In genomic region chr2:231409773-231410172, GRCh38 we compare ENCODE assay signal across 20 cellular contexts. TPM values are rescaled to one million over a fixed set of nuclear protein-coding genes. Genes with fewer than 3 reads are reported as not detected.
DNase-seq lines count a peak whose midpoint lies in the region; ATAC-seq and TF ChIP-seq lines count a peak whose summit lies in the region.
"Had no signal": no experiment of that assay in that cellular context is flagged by ENCODE, and none has a peak within 500 bp of the region (broad histone marks: within the 10 kb centered on the region; RNA-seq: fewer than 3 reads in every experiment).

No MANE protein-coding gene starts in this region.

- ATAC-seq in WTC11 (no peak), esophagus mucosa (no peak)
- ATAC-seq: GM12878 had no signal

- H2BK12ac ChIP-seq in trophoblast cell (ENCODE audit: low read length) = no peak overlapping the region

- CTCF ChIA-PET in WTC11 (lab: Charles Lee) = interaction anchor here (1.0 to 5.8 kb wide), 7 partner anchors 9 to 182 kb away, joined by 3 to 58 read pairs (median 9); no protein-coding TSS in a partner anchor
- CTCF ChIA-PET in HEK293T (lab: Yijun Ruan, JAX) = interaction anchor here (0.5 to 1.5 kb wide), 2 partner anchors 11 to 42 kb away, joined by 3 to 4 read pairs; no protein-coding TSS in a partner anchor

- H3K36me3 ChIP-seq in HUES48 (ENCODE audit: control insufficient read depth, insufficient read depth, low read length) (no peaks in the 10 kb centered on the region), hepatocyte (replicated peaks; ENCODE audit: insufficient read depth, low read depth) (no peaks in the 10 kb centered on the region), muscle layer of duodenum (ENCODE audit: control insufficient read depth in 1 of 2, insufficient read depth in 2 of 2, low read length in 2 of 2) (no peaks in the 10 kb centered on the region), trophoblast cell (ENCODE audit: control insufficient read depth in 1 of 2, insufficient read depth in 2 of 2, low read length in 2 of 2) (no peaks in the 10 kb centered on the region), tibial artery (no peaks in the 10 kb centered on the region)
- H3K36me3 ChIP-seq: HAP-1 had no signal

- H3K4me3 ChIP-seq in HUES48 (ENCODE audit: low read depth, low read length) = no peak overlapping the region
- H3K4me3 ChIP-seq in hepatocyte = no peak overlapping the region
- H3K4me3 ChIP-seq in muscle layer of duodenum (ENCODE audit: low read depth in 1 of 2, low read length in 2 of 2) = no peak overlapping the region
- H3K4me3 ChIP-seq in trophoblast cell (ENCODE audit: low read depth, low read length) = no peak overlapping the region
- no peak overlapping the region for H3K4me3 ChIP-seq in tibial artery
- H3K4me3 ChIP-seq: GM12878, HAP-1 had no signal

- H3K4me2 ChIP-seq in hepatocyte (no peak overlapping the region), trophoblast cell (ENCODE audit: low read length) (no peak overlapping the region)

- TF ChIP-seq CTCF in WTC11 (IDR thresholded peaks at IDR 0.05) (no peak), hepatocyte (IDR thresholded peaks at IDR 0.05; ENCODE audit: poor library complexity) (no peak), tibial artery (IDR thresholded peaks at IDR 0.05) (no peak)

- H3K36me3 Mint-ChIP-seq in WTC11 = peaks cover 20% of the 10 kb centered on the region

- no peaks in the 10 kb centered on the region for H4K20me1 ChIP-seq in hepatocyte (ENCODE audit: insufficient read depth, poor library complexity, severe bottlenecking)

- no peak overlapping the region for H4K91ac ChIP-seq in trophoblast cell (ENCODE audit: low read depth, low read length)

- H3K4me3 Mint-ChIP-seq in WTC11 = no peak overlapping the region

- H3K27me3 ChIP-seq in HUES48 (ENCODE audit: control insufficient read depth, insufficient read depth, low read length) (no peaks in the 10 kb centered on the region), hepatocyte (no peaks in the 10 kb centered on the region), muscle layer of duodenum (ENCODE audit: low read depth, low read length) (no peaks in the 10 kb centered on the region), trophoblast cell (ENCODE audit: insufficient read depth, low read length) (no peaks in the 10 kb centered on the region), tibial artery (no peaks in the 10 kb centered on the region)

- peaks cover 8% of the 10 kb centered on the region for H3K9me3 ChIP-seq in HUES48 (ENCODE audit: control insufficient read depth, insufficient read depth, low read length)
- H3K9me3 ChIP-seq in hepatocyte (ENCODE audit: low read depth) = no peaks in the 10 kb centered on the region
- peaks cover 0 to 7% of the 10 kb centered on the region in 2 donors for H3K9me3 ChIP-seq in muscle layer of duodenum (ENCODE audit: control insufficient read depth in 1 of 2, low read length in 2 of 2)
- peaks cover 3% of the 10 kb centered on the region for H3K9me3 ChIP-seq in trophoblast cell (ENCODE audit: insufficient read depth, low read depth, low read length)
- no peaks in the 10 kb centered on the region for H3K9me3 ChIP-seq in tibial artery

- intact Hi-C loops in tibial artery (cut with DNase I; ENCODE audit: low total_unique reads) = loop anchor here (5.0 to 10.0 kb wide), 3 partner anchors 115 to 305 kb away; no protein-coding TSS in a partner anchor

- peaks cover 5% of the 10 kb centered on the region for H3K79me1 ChIP-seq in trophoblast cell (ENCODE audit: low read length)

- no peak overlapping the region for H3K18ac ChIP-seq in trophoblast cell (ENCODE audit: low read length)

- H2AFZ ChIP-seq in hepatocyte (no peak overlapping the region), trophoblast cell (ENCODE audit: insufficient read depth, low read length, poor library complexity) (no peak overlapping the region)

- no peaks in the 10 kb centered on the region for H3K9me2 ChIP-seq in hepatocyte (replicated peaks; ENCODE audit: insufficient read depth)

- no peak overlapping the region for H3K14ac ChIP-seq in trophoblast cell (ENCODE audit: low read length)

- peaks cover 17% of the 10 kb centered on the region for H3K9me3 Mint-ChIP-seq in WTC11

- peaks cover 79% of the 10 kb centered on the region for H3K4me1 Mint-ChIP-seq in WTC11

- no peak overlapping the region for H3K4ac ChIP-seq in trophoblast cell (ENCODE audit: low read depth, low read length)

- peak overlapping the region; percentile 99 for H3K27ac Mint-ChIP-seq in WTC11

- no peak overlapping the region for H2BK120ac ChIP-seq in trophoblast cell (ENCODE audit: insufficient read depth, low read length, poor library complexity)

- POLR2A ChIA-PET in WTC11 (lab: Charles Lee) (interaction anchor here (1.4 to 3.4 kb wide), 2 partner anchors 43 to 55 kb away, joined by 4 to 15 read pairs; partner anchors contain the start of gene NCL), HEK293T (lab: Yijun Ruan, JAX) (no interaction called here)

- WGBS in hepatocyte (ENCODE audit: low lambda C conversion rate, missing lambda C conversion rate) = 78% methylated on average over 5 of the region's 5 CpGs
- WGBS in trophoblast cell (ENCODE audit: extremely low coverage, insufficient coverage, insufficient read length) = no CpG with 5 or more reads among the region's 5 CpGs

- H3K4me1 ChIP-seq in HUES48 (ENCODE audit: control insufficient read depth, insufficient read depth, low read length) = peaks cover 46% of the 10 kb centered on the region
- peaks cover 12% of the 10 kb centered on the region for H3K4me1 ChIP-seq in hepatocyte (ENCODE audit: insufficient read depth)
- peaks cover 0 to 4% of the 10 kb centered on the region in 2 donors for H3K4me1 ChIP-seq in muscle layer of duodenum (ENCODE audit: control insufficient read depth in 1 of 2, insufficient read depth in 2 of 2, low read length in 2 of 2)
- H3K4me1 ChIP-seq in trophoblast cell (ENCODE audit: control insufficient read depth in 1 of 2, insufficient read depth in 2 of 2, low read length in 2 of 2) = peaks cover 4 to 13% of the 10 kb centered on the region in 2 experiments
- H3K4me1 ChIP-seq in tibial artery = peaks cover 0 to 20% (median 14%) of the 10 kb centered on the region in 4 donors

- H3K79me2 ChIP-seq in hepatocyte (no peaks in the 10 kb centered on the region), trophoblast cell (ENCODE audit: control insufficient read depth, insufficient read depth, low read length, poor library complexity) (no peaks in the 10 kb centered on the region)

- H3K27me3 Mint-ChIP-seq in WTC11 (ENCODE audit: low read depth) = no peaks in the 10 kb centered on the region

- no peak overlapping the region for H2BK5ac ChIP-seq in trophoblast cell (ENCODE audit: low read depth, low read length, poor library complexity)

- no peak overlapping the region for H3K23ac ChIP-seq in trophoblast cell (ENCODE audit: low read length)

- H3K9ac ChIP-seq in HUES48 (ENCODE audit: low read depth, low read length) = peak overlapping the region; percentile 75; the same call in 1 of the 2 replicates
- H3K9ac ChIP-seq in trophoblast cell (ENCODE audit: low read length) = no peak overlapping the region

- DNase-seq in WTC11 (ENCODE audit: low spot score) = no peak
- no peak for DNase-seq in hepatocyte (ENCODE audit: low spot score)
- DNase-seq in trophoblast cell = no peak
- no peak for DNase-seq in tibial artery
- no peak for DNase-seq in HEK293T (ENCODE audit: extremely low spot score)
- DNase-seq: DND-41; NCI-H1417 treated with DMSO at 0.1 percent for 48 hours; NCI-H1930; NCI-H2171; NCI-H446 treated with DMSO at 0.1 percent for 48 hours; NK-92 treated with Interleukin-12 subunit alpha and Interleukin-12 subunit beta, amount 100 ng/mL, for 24 hours; RPMI8226; SIG-M5 had no signal

- no peak overlapping the region for H4K8ac ChIP-seq in trophoblast cell (ENCODE audit: low read depth, low read length)

- H4K12ac ChIP-seq in trophoblast cell (ENCODE audit: low read depth, low read length) = no peak overlapping the region

- H2AK5ac ChIP-seq in trophoblast cell (ENCODE audit: low read length) = no peak overlapping the region

- H3K27ac ChIP-seq in HUES48 (ENCODE audit: low read depth, low read length) (peak overlapping the region; percentile 95), hepatocyte (peak overlapping the region; percentile 37), muscle layer of duodenum (ENCODE audit: low read length) (peak overlapping the region; percentile 33), trophoblast cell (ENCODE audit: low read depth, low read length) (no peak overlapping the region), tibial artery (no peak overlapping the region)
- H3K27ac ChIP-seq: C4-2B had no signal

TF ChIP-seq in WTC11, 78 proteins besides CTCF, POLR2A, EP300 and RAD21 (continues in another document):
- TF ChIP-seq TEAD1 (CRISPR knock-in tag; IDR thresholded peaks at IDR 0.05) (no peak), ELF4 (CRISPR knock-in tag; IDR thresholded peaks at IDR 0.05; ENCODE audit: low read depth) (no peak), RORB (CRISPR knock-in tag; IDR thresholded peaks at IDR 0.05) (no peak), FOXJ3 (CRISPR knock-in tag; IDR thresholded peaks at IDR 0.05; ENCODE audit: borderline replicate concordance) (no peak), TCF7 (CRISPR knock-in tag; IDR thresholded peaks at IDR 0.05; ENCODE audit: low read depth) (no peak), ZNF317 (CRISPR knock-in tag; IDR thresholded peaks at IDR 0.05; ENCODE audit: borderline replicate concordance, low read depth) (no peak), TEAD4 (CRISPR knock-in tag; IDR thresholded peaks at IDR 0.05) (no peak)

TF ChIP-seq in HEK293T, 16 proteins besides CTCF, POLR2A, EP300 and RAD21 (continues in another document):
- no peak for TF ChIP-seq ELF4 (IDR thresholded peaks at IDR 0.05)
- no peak for TF ChIP-seq ARNT (IDR thresholded peaks at IDR 0.05)
- TF ChIP-seq FOXM1 (IDR thresholded peaks at IDR 0.05; ENCODE audit: borderline replicate concordance) = no peak
- TF ChIP-seq FOXA1 (IDR thresholded peaks at IDR 0.05) = no peak
- no peak for TF ChIP-seq HDGF (IDR thresholded peaks at IDR 0.05; ENCODE audit: borderline replicate concordance)
- TF ChIP-seq SUZ12 (IDR thresholded peaks at IDR 0.05) = no peak
- no peak for TF ChIP-seq PKNOX1 (IDR thresholded peaks at IDR 0.05)
- TF ChIP-seq TARDBP (IDR thresholded peaks at IDR 0.05) = no peak

RNA-seq across cellular contexts. Expression of gene B3GNT7, which starts 14.3 kb away (rescaled TPM):
- total RNA-seq in WTC11 (2021) (151 to 197 TPM (median 194 TPM) in 3 replicates), hepatocyte (4.0 and 6.2 TPM in 2 replicates), esophagus mucosa (5.5 TPM)
- 2.3 and 4.3 TPM in 2 replicates for polyA plus RNA-seq in hepatocyte
- polyA plus RNA-seq in trophoblast cell (2013) = 2.4 and 2.6 TPM in 2 replicates
- total RNA-seq: A673 had no signal

RNA-seq across cellular contexts. Expression of gene NCL, which starts 54.5 kb away (rescaled TPM):
- 944 to 1,223 TPM (median 1,004 TPM) in 3 replicates for total RNA-seq in WTC11 (2021)
- total RNA-seq in hepatocyte = 137 and 193 TPM in 2 replicates
- polyA plus RNA-seq in hepatocyte = 349 and 368 TPM in 2 replicates
- 312 and 322 TPM in 2 replicates for polyA plus RNA-seq in trophoblast cell (2013)
- 403 TPM for total RNA-seq in esophagus mucosa

Comparison
In these comparisons a context has a peak if more than half of its experiments do, and no peak if none do; other contexts are left out.
1. H3K27ac ChIP-seq: peak in HUES48 (single experiment), hepatocyte (single experiment) and muscle layer of duodenum (single experiment); none in trophoblast cell (single experiment) and tibial artery (0 of 2).
2. RNA of gene B3GNT7, which starts 14.3 kb away (total RNA-seq): 151 to 197 TPM in WTC11; 4.0 to 6.2 TPM in hepatocyte and 5.5 TPM in esophagus mucosa (single experiment); every median in the first group is over 10 times any median in the second.